ENCODE assay signal across 1 cellular context in genomic region chr16:87964049-87964448, GRCh38.
TF ChIP-seq lines count a peak whose summit lies in the region.

No MANE protein-coding gene starts in this region.

TF ChIP-seq in WTC11, 78 proteins besides CTCF, POLR2A, EP300 and RAD21 (continued from another document):
- TF ChIP-seq ZBTB43 (CRISPR knock-in tag; IDR thresholded peaks at IDR 0.05) = no peak
